Comparison of ENCODE assay signal across 8 cellular contexts in genomic region chr3:148861277-148861869, GRCh38. TPM values are rescaled to one million over a fixed set of nuclear protein-coding genes. Genes with fewer than 3 reads are reported as not detected.
DNase-seq lines count a peak whose midpoint lies in the region; ATAC-seq, FAIRE-seq and TF ChIP-seq lines count a peak whose summit lies in the region.

No MANE protein-coding gene starts in this region.

- DNase-seq in natural killer cell (no peak), H54 (ENCODE audit: insufficient read length, low spot score) (peak; percentile 19), LHCN-M2 (ENCODE audit: low read depth) (peak; percentile 52), SKM-1 (lab: John Stamatoyannopoulos, UW; ENCODE audit: unreplicated experiment) (peak; percentile 11), fibroblast of villous mesenchyme (ENCODE audit: low read depth) (peak; percentile 53), putamen (ENCODE audit: low spot score) (peak; percentile 55)
- DNase-seq in natural killer cell treated with Interleukin-12 subunit alpha and Interleukin-12 subunit beta and Interleukin-15 and Interleukin-18, amount 100 ng/mL, for 72 hours (ENCODE audit: low spot score) = no peak

- H3K4me3 ChIP-seq in fibroblast of villous mesenchyme (ENCODE audit: low read depth, low read length) = no peak overlapping the region

- TF ChIP-seq POLR2A in H54 (IDR thresholded peaks at IDR 0.05; ENCODE audit: low read depth, low read length) = no peak

- intact Hi-C loops in natural killer cell (cut with micrococcal nuclease) = loop anchor here (1.0 kb wide), 3 partner anchors 82 to 412 kb away; no protein-coding TSS in a partner anchor

- peak; percentile 66 for TF ChIP-seq CTCF in natural killer cell (IDR thresholded peaks at IDR 0.05)
- TF ChIP-seq CTCF in fibroblast of villous mesenchyme (IDR thresholded peaks at IDR 0.05; ENCODE audit: insufficient read depth, low read depth, low read length) = peak; percentile 65

- H3K27me3 Mint-ChIP-seq in natural killer cell (ENCODE audit: low read depth in 2 of 2) = peaks cover 12 to 17% of the 10 kb centered on the region in 2 donors
- H3K27me3 Mint-ChIP-seq in natural killer cell treated with Interleukin-12 subunit alpha and Interleukin-12 subunit beta and Interleukin-15 and Interleukin-18, amount 100 ng/mL, for 72 hours = peaks cover 19 to 20% of the 10 kb centered on the region in 2 donors

- H3K4me3 Mint-ChIP-seq in natural killer cell = no peak overlapping the region
- H3K4me3 Mint-ChIP-seq in natural killer cell treated with Interleukin-12 subunit alpha and Interleukin-12 subunit beta and Interleukin-15 and Interleukin-18, amount 100 ng/mL, for 72 hours = no peak overlapping the region

- ATAC-seq in natural killer cell (peak; percentile 60 to 67 (median 64)), GM19324 (IDR thresholded peaks at IDR 0.05; ENCODE audit: low FRiP score, unreplicated experiment) (no peak)
- no peak for ATAC-seq in natural killer cell treated with Interleukin-12 subunit alpha and Interleukin-12 subunit beta and Interleukin-15 and Interleukin-18, amount 100 ng/mL, for 72 hours

- no peak overlapping the region for H3K27ac Mint-ChIP-seq in natural killer cell
- H3K27ac Mint-ChIP-seq in natural killer cell treated with Interleukin-12 subunit alpha and Interleukin-12 subunit beta and Interleukin-15 and Interleukin-18, amount 100 ng/mL, for 72 hours = no peak overlapping the region

- H3K9me3 Mint-ChIP-seq in natural killer cell = no peaks in the 10 kb centered on the region
- H3K9me3 Mint-ChIP-seq in natural killer cell treated with Interleukin-12 subunit alpha and Interleukin-12 subunit beta and Interleukin-15 and Interleukin-18, amount 100 ng/mL, for 72 hours = no peaks in the 10 kb centered on the region

- H3K36me3 Mint-ChIP-seq in natural killer cell = no peaks in the 10 kb centered on the region
- no peaks in the 10 kb centered on the region for H3K36me3 Mint-ChIP-seq in natural killer cell treated with Interleukin-12 subunit alpha and Interleukin-12 subunit beta and Interleukin-15 and Interleukin-18, amount 100 ng/mL, for 72 hours

- FAIRE-seq in H54 (lab: Jason Lieb, UNC) = peak; percentile 80

- H3K4me1 Mint-ChIP-seq in natural killer cell = no peaks in the 10 kb centered on the region
- H3K4me1 Mint-ChIP-seq in natural killer cell treated with Interleukin-12 subunit alpha and Interleukin-12 subunit beta and Interleukin-15 and Interleukin-18, amount 100 ng/mL, for 72 hours (ENCODE audit: low read depth in 2 of 2) = no peaks in the 10 kb centered on the region

RNA-seq across cellular contexts. Expression of gene CPA3, which starts 3.7 kb away (rescaled TPM):
- total RNA-seq in natural killer cell (10 to 100 TPM in 1 of 3 donors, 1 to 10 TPM in 1, not detected in 1; 1.1 to 59.7 TPM), LHCN-M2 (2014; rRNA removed) (1.3 and 1.9 TPM in 2 replicates), fibroblast of villous mesenchyme (under 0.01 TPM in 1 of 2 replicates, not detected in the other)
- 1 to 10 TPM in 1 of 2 donors, not detected in 1; 2.9 TPM for total RNA-seq in natural killer cell treated with Interleukin-12 subunit alpha and Interleukin-12 subunit beta and Interleukin-15 and Interleukin-18, amount 100 ng/mL, for 72 hours
- 2.2 TPM for polyA plus RNA-seq in LHCN-M2 (2012)

RNA-seq across cellular contexts. Expression of gene CPB1, which starts 33.8 kb away (rescaled TPM):
- not detected for total RNA-seq in natural killer cell
- total RNA-seq in natural killer cell treated with Interleukin-12 subunit alpha and Interleukin-12 subunit beta and Interleukin-15 and Interleukin-18, amount 100 ng/mL, for 72 hours = not detected
- not detected in 2 replicates for total RNA-seq in LHCN-M2 (2014; rRNA removed)
- polyA plus RNA-seq in LHCN-M2 (2012) = 0.09 TPM
- total RNA-seq in fibroblast of villous mesenchyme = not detected in 2 replicates

Comparison
In these comparisons a context has a peak if more than half of its experiments do, and no peak if none do; other contexts are left out.
1. ATAC-seq: peak in natural killer cell (3 of 3); none in natural killer cell treated with Interleukin-12 subunit alpha and Interleukin-12 subunit beta and Interleukin-15 and Interleukin-18, amount 100 ng/mL, for 72 hours (0 of 2) and GM19324 (single experiment).
2. DNase-seq: peak in H54 (single experiment), LHCN-M2 (single experiment), SKM-1 (single experiment), fibroblast of villous mesenchyme (single experiment) and putamen (single experiment); none in natural killer cell (single experiment) and natural killer cell treated with Interleukin-12 subunit alpha and Interleukin-12 subunit beta and Interleukin-15 and Interleukin-18, amount 100 ng/mL, for 72 hours (single experiment).